ENCODE assay signal across 15 cellular contexts in genomic region chr13:47723898-47724297, GRCh38.
DNase-seq lines count a peak whose midpoint lies in the region; ATAC-seq, FAIRE-seq and TF ChIP-seq lines count a peak whose summit lies in the region.
"Had no signal": no experiment of that assay in that cellular context is flagged by ENCODE, and none has a peak within 500 bp of the region (broad histone marks: within the 10 kb centered on the region; RNA-seq: fewer than 3 reads in every experiment).

No MANE protein-coding gene starts in this region.

- H3K4me1 ChIP-seq in GM23338 (ENCODE audit: insufficient read depth) (no peaks in the 10 kb centered on the region), H9 (ENCODE audit: insufficient read depth, low read length) (no peaks in the 10 kb centered on the region)
- H3K4me1 ChIP-seq: A549, BE2C had no signal

- H3K27ac ChIP-seq in GM23338 (ENCODE audit: low read depth) (no peak overlapping the region), H9 (ENCODE audit: insufficient read length, low read depth, low read length) (no peak overlapping the region)
- H3K27ac ChIP-seq: A549, C4-2B had no signal

- H3K27ac Mint-ChIP-seq in GM23338 (no peak overlapping the region), H9 (no peak overlapping the region)
- H3K27ac Mint-ChIP-seq: CD4-positive, alpha-beta memory T cell; IgD-negative memory B cell had no signal

- H2BK5ac ChIP-seq in H9 (ENCODE audit: insufficient read length, low read length), result no peak overlapping the region

- no peaks in the 10 kb centered on the region for H3F3A ChIP-seq in GM23338 (replicated peaks; ENCODE audit: low read depth)

- no peaks in the 10 kb centered on the region for H3K79me1 ChIP-seq in H9 (ENCODE audit: insufficient read depth, low read depth, low read length, poor library complexity, severe bottlenecking)

- no peaks in the 10 kb centered on the region for H3K4me1 Mint-ChIP-seq in GM23338
- H3K4me1 Mint-ChIP-seq in H9, result no peaks in the 10 kb centered on the region
- H3K4me1 Mint-ChIP-seq: CD4-positive, alpha-beta memory T cell; IgD-negative memory B cell had no signal

- WGBS in H9 (ENCODE audit: extremely low coverage, insufficient read length, low lambda C conversion rate), result no CpG with 5 or more reads among the region's 4 CpGs

- H3K9me3 Mint-ChIP-seq in GM23338 (0 out of 3 replicates have a peak, but pooled peaks cover 4% of the 10 kb centered on the region), H9 (peaks cover 0 to 2% of the 10 kb centered on the region in 2 experiments; a peak in 1 of 5 replicates)

- H2BK15ac ChIP-seq in H9 (ENCODE audit: low read depth, low read length), result no peak overlapping the region

- H3K9ac ChIP-seq in H9 (ENCODE audit: extremely low read depth, insufficient read length, low read length), result no peak overlapping the region

- H3K9me2 ChIP-seq in GM23338 (ENCODE audit: insufficient read depth), result no peaks in the 10 kb centered on the region

- H2BK20ac ChIP-seq in H9 (ENCODE audit: low read depth, low read length, poor library complexity, severe bottlenecking), result no peak overlapping the region

- H2BK120ac ChIP-seq in H9 (ENCODE audit: low read depth, low read length, poor library complexity, severe bottlenecking), result no peak overlapping the region

- H3K56ac ChIP-seq in H9 (ENCODE audit: insufficient read length, low read depth, low read length), result no peak overlapping the region

- H3K4me3 Mint-ChIP-seq in GM23338 (no peak overlapping the region), H9 (no peak overlapping the region)
- H3K4me3 Mint-ChIP-seq: CD4-positive, alpha-beta memory T cell; IgD-negative memory B cell had no signal

- no peak overlapping the region for H3K4ac ChIP-seq in H9 (ENCODE audit: low read depth, low read length)

- no peak overlapping the region for H3K4me2 ChIP-seq in GM23338
- H3K4me2 ChIP-seq in H9 (ENCODE audit: insufficient read depth, insufficient read length, low read length), result no peak overlapping the region
- H3K4me2 ChIP-seq: A549 had no signal

- TF ChIP-seq CTCF in GM23338 (conservative IDR thresholded peaks at IDR 0.05; ENCODE audit: low read depth in 2 of 2) (peak in 1 of 2 experiments; percentile 51; a peak in 2 of 4 replicates), H9 (conservative IDR thresholded peaks at IDR 0.05) (peak; percentile 38; the same call in 2 of the 3 replicates), bronchial epithelial cell (IDR thresholded peaks at IDR 0.05; ENCODE audit: insufficient read depth, low read length, severe bottlenecking) (no peak)

- no peaks in the 10 kb centered on the region; the same call in 2 of the 3 replicates for H3K36me3 Mint-ChIP-seq in GM23338 (ENCODE audit: low read depth)
- no peaks in the 10 kb centered on the region for H3K36me3 Mint-ChIP-seq in H9 (ENCODE audit: insufficient read depth in 1 of 3, low read depth in 3 of 3)
- H3K36me3 Mint-ChIP-seq: CD4-positive, alpha-beta memory T cell had no signal

- peak; percentile 56; the same call in 2 of the 3 replicates for ATAC-seq in GM23338
- ATAC-seq in HG03469 (IDR thresholded peaks at IDR 0.05; ENCODE audit: unreplicated experiment), result no peak
- ATAC-seq: A549 had no signal

- H4K5ac ChIP-seq in H9 (ENCODE audit: insufficient read length, low read depth, low read length), result no peak overlapping the region

- no peak overlapping the region for H4K8ac ChIP-seq in H9 (replicated peaks; ENCODE audit: insufficient read length, low read depth, low read length)

- H3K9me3 ChIP-seq in H9 (ENCODE audit: control insufficient read depth, low read depth, low read length), result no peaks in the 10 kb centered on the region
- H3K9me3 ChIP-seq: A549, BE2C had no signal

- no peak overlapping the region for H4K91ac ChIP-seq in H9 (ENCODE audit: insufficient read length, low read depth, low read length)

- no peak overlapping the region for H3K23ac ChIP-seq in H9 (ENCODE audit: insufficient read length, low read depth, low read length)

- H3T11ph ChIP-seq in H9 (ENCODE audit: low read length), result no peak overlapping the region

- no peak overlapping the region for H3K18ac ChIP-seq in H9 (ENCODE audit: insufficient read length, low read depth, low read length)

- H4K20me1 ChIP-seq in GM23338 (replicated peaks; ENCODE audit: insufficient read depth) (no peaks in the 10 kb centered on the region), H9 (ENCODE audit: control insufficient read depth, insufficient read depth, insufficient read length) (no peaks in the 10 kb centered on the region)

- H3K4me3 ChIP-seq in GM23338 (no peak overlapping the region), bronchial epithelial cell (ENCODE audit: low read depth, low read length) (no peak overlapping the region)
- H3K4me3 ChIP-seq: A549 had no signal

- H3K36me3 ChIP-seq in GM23338 (ENCODE audit: insufficient read depth), result no peaks in the 10 kb centered on the region
- no peaks in the 10 kb centered on the region for H3K36me3 ChIP-seq in bronchial epithelial cell (ENCODE audit: control insufficient read depth, insufficient read depth, low read length)
- H3K36me3 ChIP-seq: BE2C had no signal

- H2AFZ ChIP-seq in GM23338 (no peak overlapping the region), H9 (ENCODE audit: low read length) (no peak overlapping the region)

- H3K79me2 ChIP-seq in GM23338 (replicated peaks; ENCODE audit: insufficient read depth) (no peaks in the 10 kb centered on the region), H9 (ENCODE audit: insufficient read depth, low read length) (no peaks in the 10 kb centered on the region)

- H3K27me3 Mint-ChIP-seq in GM23338 (ENCODE audit: insufficient read depth, low read depth, poor library complexity), result no peaks in the 10 kb centered on the region
- 0 out of 2 replicates have a peak, but pooled peaks cover 3% of the 10 kb centered on the region for H3K27me3 Mint-ChIP-seq in H9 (ENCODE audit: low read depth)
- H3K27me3 Mint-ChIP-seq: CD4-positive, alpha-beta memory T cell; IgD-negative memory B cell had no signal

- H2AK5ac ChIP-seq in H9 (ENCODE audit: insufficient read length, low read length), result no peak overlapping the region

- no peaks in the 10 kb centered on the region for H3K23me2 ChIP-seq in H9 (ENCODE audit: insufficient read length, low read depth, low read length, poor library complexity, severe bottlenecking)

- H2BK12ac ChIP-seq in H9 (ENCODE audit: insufficient read length, low read depth, low read length), result no peak overlapping the region

- FAIRE-seq in bronchial epithelial cell (lab: Jason Lieb, UNC), result peak; percentile 60
- FAIRE-seq: A549 had no signal

- H3K27me3 ChIP-seq in GM23338 (ENCODE audit: insufficient read depth), result no peaks in the 10 kb centered on the region
- no peaks in the 10 kb centered on the region for H3K27me3 ChIP-seq in H9 (ENCODE audit: insufficient read depth, low read length)
- H3K27me3 ChIP-seq in bronchial epithelial cell (ENCODE audit: control insufficient read depth, insufficient read depth, low read length), result no peaks in the 10 kb centered on the region

- no peak overlapping the region for H3K14ac ChIP-seq in H9 (ENCODE audit: insufficient read depth, low read length)

- DNase-seq in GM23338 (ENCODE audit: low spot score) (peak; percentile 34), H9 (no peak), bronchial epithelial cell (ENCODE audit: low read depth) (no peak), iPS-NIHi7 (ENCODE audit: extremely low spot score) (peak; percentile 45), amygdala (lab: John Stamatoyannopoulos, UW) (no peak), retina (no peak)
- DNase-seq: BE2C; CD4-positive, alpha-beta memory T cell; DND-41; GF-D8; KG1 had no signal

TF ChIP-seq in GM23338, 12 proteins besides CTCF, POLR2A, EP300 and RAD21 (continues in another document):
- TF ChIP-seq ZNF331 (CRISPR knock-in tag; IDR thresholded peaks at IDR 0.05; ENCODE audit: low read depth), result no peak
- TF ChIP-seq, protein P1, sequence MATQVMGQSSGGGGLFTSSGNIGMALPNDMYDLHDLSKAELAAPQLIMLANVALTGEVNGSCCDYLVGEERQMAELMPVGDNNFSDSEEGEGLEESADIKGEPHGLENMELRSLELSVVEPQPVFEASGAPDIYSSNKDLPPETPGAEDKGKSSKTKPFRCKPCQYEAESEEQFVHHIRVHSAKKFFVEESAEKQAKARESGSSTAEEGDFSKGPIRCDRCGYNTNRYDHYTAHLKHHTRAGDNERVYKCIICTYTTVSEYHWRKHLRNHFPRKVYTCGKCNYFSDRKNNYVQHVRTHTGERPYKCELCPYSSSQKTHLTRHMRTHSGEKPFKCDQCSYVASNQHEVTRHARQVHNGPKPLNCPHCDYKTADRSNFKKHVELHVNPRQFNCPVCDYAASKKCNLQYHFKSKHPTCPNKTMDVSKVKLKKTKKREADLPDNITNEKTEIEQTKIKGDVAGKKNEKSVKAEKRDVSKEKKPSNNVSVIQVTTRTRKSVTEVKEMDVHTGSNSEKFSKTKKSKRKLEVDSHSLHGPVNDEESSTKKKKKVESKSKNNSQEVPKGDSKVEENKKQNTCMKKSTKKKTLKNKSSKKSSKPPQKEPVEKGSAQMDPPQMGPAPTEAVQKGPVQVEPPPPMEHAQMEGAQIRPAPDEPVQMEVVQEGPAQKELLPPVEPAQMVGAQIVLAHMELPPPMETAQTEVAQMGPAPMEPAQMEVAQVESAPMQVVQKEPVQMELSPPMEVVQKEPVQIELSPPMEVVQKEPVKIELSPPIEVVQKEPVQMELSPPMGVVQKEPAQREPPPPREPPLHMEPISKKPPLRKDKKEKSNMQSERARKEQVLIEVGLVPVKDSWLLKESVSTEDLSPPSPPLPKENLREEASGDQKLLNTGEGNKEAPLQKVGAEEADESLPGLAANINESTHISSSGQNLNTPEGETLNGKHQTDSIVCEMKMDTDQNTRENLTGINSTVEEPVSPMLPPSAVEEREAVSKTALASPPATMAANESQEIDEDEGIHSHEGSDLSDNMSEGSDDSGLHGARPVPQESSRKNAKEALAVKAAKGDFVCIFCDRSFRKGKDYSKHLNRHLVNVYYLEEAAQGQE (IDR thresholded peaks at IDR 0.05; ENCODE audit: unreplicated experiment), result no peak
- no peak for TF ChIP-seq EZH2phosphoT487 (IDR thresholded peaks at IDR 0.05; ENCODE audit: unreplicated experiment)
- no peak for TF ChIP-seq ZNF114 (CRISPR knock-in tag; IDR thresholded peaks at IDR 0.05)

Comparison
In these comparisons a context has a peak if more than half of its experiments do, and no peak if none do; other contexts are left out.
1. DNase-seq: peak in GM23338 (single experiment) and iPS-NIHi7 (single experiment); none in H9 (single experiment), bronchial epithelial cell (single experiment), amygdala (0 of 56) and retina (single experiment).